Comparison of ENCODE assay signal across 1 cellular context in genomic region chr9:113056191-113057106, GRCh38.
TF ChIP-seq lines count a peak whose summit lies in the region.

TSS of gene ZFP37 (minus strand) at chr9:113056724. CDS start at chr9:113056688, 36 bp downstream.

TF ChIP-seq in HepG2, 621 proteins besides CTCF, POLR2A, EP300 and RAD21 (continued from another document and continues in another):
- TF ChIP-seq ZNF766 (CRISPR knock-in tag; IDR thresholded peaks at IDR 0.05; ENCODE audit: borderline replicate concordance) (peak; percentile 24; the same call in 1 of the 2 replicates), ZNF574 (CRISPR knock-in tag; IDR thresholded peaks at IDR 0.05) (peak; percentile 94), NFE2L2 (IDR thresholded peaks at IDR 0.05; ENCODE audit: low read length) (no peak), ZNF224 (CRISPR knock-in tag; IDR thresholded peaks at IDR 0.05) (0 out of 2 replicates have a peak, but pooled peaks have one; percentile 74), ZNF20 (CRISPR knock-in tag; IDR thresholded peaks at IDR 0.05) (no peak), HMGXB3 (CRISPR knock-in tag; IDR thresholded peaks at IDR 0.05; ENCODE audit: borderline replicate concordance) (no peak), ZNF709 (CRISPR knock-in tag; IDR thresholded peaks at IDR 0.05) (0 out of 2 replicates have a peak, but pooled peaks have one; percentile 17), ZNF512 (CRISPR knock-in tag; IDR thresholded peaks at IDR 0.05) (peak; percentile 58; the same call in 1 of the 2 replicates), U2AF1 (optimal IDR thresholded peaks at IDR 0.05; ENCODE audit: low read depth, low read length) (no peak), ZBTB7A (CRISPR knock-in tag; IDR thresholded peaks at IDR 0.05) (no peak), PAF1 (CRISPR knock-in tag; IDR thresholded peaks at IDR 0.05) (no peak), ZNF770 (CRISPR knock-in tag; IDR thresholded peaks at IDR 0.05) (no peak), ZNF570 (CRISPR knock-in tag; IDR thresholded peaks at IDR 0.05; ENCODE audit: borderline replicate concordance) (no peak), ZNF782 (CRISPR knock-in tag; IDR thresholded peaks at IDR 0.05; ENCODE audit: borderline replicate concordance) (peak; percentile 58; the same call in 1 of the 2 replicates), ZMYM3 (CRISPR knock-in tag; IDR thresholded peaks at IDR 0.05) (no peak), ZNF563 (CRISPR knock-in tag; IDR thresholded peaks at IDR 0.05) (no peak), KDM5A (IDR thresholded peaks at IDR 0.05; ENCODE audit: borderline replicate concordance, low read length) (0 out of 2 replicates have a peak, but pooled peaks have one; percentile 68), HOXA7 (CRISPR knock-in tag; IDR thresholded peaks at IDR 0.05) (0 out of 2 replicates have a peak, but pooled peaks have one; percentile 13), SOX13 (IDR thresholded peaks at IDR 0.05) (no peak), SOX13 (CRISPR knock-in tag; conservative IDR thresholded peaks at IDR 0.05 in 1 of 2, IDR thresholded peaks at IDR 0.05 in 1 of 2) (peak in 1 of 2 experiments; percentile 35; a peak in 1 of 4 replicates), ARNT (IDR thresholded peaks at IDR 0.05) (no peak), KDM6A (CRISPR knock-in tag; IDR thresholded peaks at IDR 0.05; ENCODE audit: low read depth) (no peak), AGO1 (IDR thresholded peaks at IDR 0.05; ENCODE audit: low read depth, low read length, poor library complexity, severe bottlenecking) (no peak), ZNF251 (CRISPR knock-in tag; IDR thresholded peaks at IDR 0.05) (no peak), HOMEZ (CRISPR knock-in tag; IDR thresholded peaks at IDR 0.05; ENCODE audit: low read depth) (peak; percentile 81; the same call in 1 of the 2 replicates), SSRP1 (CRISPR knock-in tag; IDR thresholded peaks at IDR 0.05) (no peak), NCOR1 (IDR thresholded peaks at IDR 0.05; ENCODE audit: borderline replicate concordance, low read length) (no peak), NFKB2 (CRISPR knock-in tag; IDR thresholded peaks at IDR 0.05; ENCODE audit: borderline replicate concordance) (peak; percentile 50; the same call in 1 of the 2 replicates), RBM22 (optimal IDR thresholded peaks at IDR 0.05; ENCODE audit: low read length) (no peak), MAF1 (CRISPR knock-in tag; IDR thresholded peaks at IDR 0.05; ENCODE audit: borderline replicate concordance) (peak; percentile 62; the same call in 1 of the 2 replicates)
- TF ChIP-seq, protein P1, sequence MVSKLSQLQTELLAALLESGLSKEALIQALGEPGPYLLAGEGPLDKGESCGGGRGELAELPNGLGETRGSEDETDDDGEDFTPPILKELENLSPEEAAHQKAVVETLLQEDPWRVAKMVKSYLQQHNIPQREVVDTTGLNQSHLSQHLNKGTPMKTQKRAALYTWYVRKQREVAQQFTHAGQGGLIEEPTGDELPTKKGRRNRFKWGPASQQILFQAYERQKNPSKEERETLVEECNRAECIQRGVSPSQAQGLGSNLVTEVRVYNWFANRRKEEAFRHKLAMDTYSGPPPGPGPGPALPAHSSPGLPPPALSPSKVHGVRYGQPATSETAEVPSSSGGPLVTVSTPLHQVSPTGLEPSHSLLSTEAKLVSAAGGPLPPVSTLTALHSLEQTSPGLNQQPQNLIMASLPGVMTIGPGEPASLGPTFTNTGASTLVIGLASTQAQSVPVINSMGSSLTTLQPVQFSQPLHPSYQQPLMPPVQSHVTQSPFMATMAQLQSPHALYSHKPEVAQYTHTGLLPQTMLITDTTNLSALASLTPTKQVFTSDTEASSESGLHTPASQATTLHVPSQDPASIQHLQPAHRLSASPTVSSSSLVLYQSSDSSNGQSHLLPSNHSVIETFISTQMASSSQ (IDR thresholded peaks at IDR 0.05; ENCODE audit: low read depth), result no peak
- TF ChIP-seq, protein P1 (CRISPR knock-in tag; IDR thresholded peaks at IDR 0.05; ENCODE audit: borderline replicate concordance), result peak; percentile 56; the same call in 1 of the 2 replicates
- TF ChIP-seq, protein P2, sequence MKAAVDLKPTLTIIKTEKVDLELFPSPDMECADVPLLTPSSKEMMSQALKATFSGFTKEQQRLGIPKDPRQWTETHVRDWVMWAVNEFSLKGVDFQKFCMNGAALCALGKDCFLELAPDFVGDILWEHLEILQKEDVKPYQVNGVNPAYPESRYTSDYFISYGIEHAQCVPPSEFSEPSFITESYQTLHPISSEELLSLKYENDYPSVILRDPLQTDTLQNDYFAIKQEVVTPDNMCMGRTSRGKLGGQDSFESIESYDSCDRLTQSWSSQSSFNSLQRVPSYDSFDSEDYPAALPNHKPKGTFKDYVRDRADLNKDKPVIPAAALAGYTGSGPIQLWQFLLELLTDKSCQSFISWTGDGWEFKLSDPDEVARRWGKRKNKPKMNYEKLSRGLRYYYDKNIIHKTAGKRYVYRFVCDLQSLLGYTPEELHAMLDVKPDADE (CRISPR knock-in tag; IDR thresholded peaks at IDR 0.05), result no peak
- TF ChIP-seq, protein P3, sequence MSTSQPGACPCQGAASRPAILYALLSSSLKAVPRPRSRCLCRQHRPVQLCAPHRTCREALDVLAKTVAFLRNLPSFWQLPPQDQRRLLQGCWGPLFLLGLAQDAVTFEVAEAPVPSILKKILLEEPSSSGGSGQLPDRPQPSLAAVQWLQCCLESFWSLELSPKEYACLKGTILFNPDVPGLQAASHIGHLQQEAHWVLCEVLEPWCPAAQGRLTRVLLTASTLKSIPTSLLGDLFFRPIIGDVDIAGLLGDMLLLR (CRISPR knock-in tag; IDR thresholded peaks at IDR 0.05), result no peak
- TF ChIP-seq, protein P4, sequence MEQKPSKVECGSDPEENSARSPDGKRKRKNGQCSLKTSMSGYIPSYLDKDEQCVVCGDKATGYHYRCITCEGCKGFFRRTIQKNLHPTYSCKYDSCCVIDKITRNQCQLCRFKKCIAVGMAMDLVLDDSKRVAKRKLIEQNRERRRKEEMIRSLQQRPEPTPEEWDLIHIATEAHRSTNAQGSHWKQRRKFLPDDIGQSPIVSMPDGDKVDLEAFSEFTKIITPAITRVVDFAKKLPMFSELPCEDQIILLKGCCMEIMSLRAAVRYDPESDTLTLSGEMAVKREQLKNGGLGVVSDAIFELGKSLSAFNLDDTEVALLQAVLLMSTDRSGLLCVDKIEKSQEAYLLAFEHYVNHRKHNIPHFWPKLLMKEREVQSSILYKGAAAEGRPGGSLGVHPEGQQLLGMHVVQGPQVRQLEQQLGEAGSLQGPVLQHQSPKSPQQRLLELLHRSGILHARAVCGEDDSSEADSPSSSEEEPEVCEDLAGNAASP (CRISPR knock-in tag; IDR thresholded peaks at IDR 0.05; ENCODE audit: borderline replicate concordance), result peak; percentile 54; the same call in 1 of the 2 replicates
- TF ChIP-seq, protein P5, sequence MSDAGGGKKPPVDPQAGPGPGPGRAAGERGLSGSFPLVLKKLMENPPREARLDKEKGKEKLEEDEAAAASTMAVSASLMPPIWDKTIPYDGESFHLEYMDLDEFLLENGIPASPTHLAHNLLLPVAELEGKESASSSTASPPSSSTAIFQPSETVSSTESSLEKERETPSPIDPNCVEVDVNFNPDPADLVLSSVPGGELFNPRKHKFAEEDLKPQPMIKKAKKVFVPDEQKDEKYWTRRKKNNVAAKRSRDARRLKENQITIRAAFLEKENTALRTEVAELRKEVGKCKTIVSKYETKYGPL (CRISPR knock-in tag; IDR thresholded peaks at IDR 0.05), result no peak
